17 cellular contexts compared by ENCODE assay signal in the genomic region with DNA sequence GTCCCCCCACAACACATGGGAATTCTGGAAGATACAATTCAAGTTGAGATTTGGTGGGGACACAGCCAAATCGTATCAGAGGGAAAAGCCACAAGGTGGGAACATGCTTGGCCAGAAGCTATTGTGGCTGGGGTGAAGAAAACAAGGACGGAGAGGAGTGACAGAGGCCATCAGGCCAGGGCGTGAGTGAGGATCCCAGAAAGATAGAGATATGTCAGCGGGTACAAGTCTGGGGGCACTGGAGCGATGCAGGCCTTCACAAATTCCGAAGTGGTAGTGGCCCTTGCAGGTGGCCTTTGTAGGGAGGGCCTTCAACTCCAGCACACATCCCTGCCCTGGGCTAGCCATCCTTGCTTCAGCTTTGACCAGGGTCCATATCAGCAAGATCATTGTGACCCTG.
"Had no signal": no experiment of that assay in that cellular context is flagged by ENCODE, and none has a peak within 500 bp of the region (broad histone marks: within the 10 kb centered on the region; RNA-seq: fewer than 3 reads in every experiment).

No MANE protein-coding gene starts in this region.

- H3K9me3 ChIP-seq: body of pancreas, esophagus muscularis mucosa, thyroid gland had no signal

- FAIRE-seq: colon, islet of Langerhans, TTC549, urothelium cell line had no signal

- H3K27me3 ChIP-seq: body of pancreas, esophagus muscularis mucosa, thyroid gland had no signal

- H3K27ac ChIP-seq: body of pancreas, esophagus muscularis mucosa, thyroid gland had no signal

- H3K27ac Mint-ChIP-seq: activated B cell treated with CpG ODN at 0.5 μM for 24 hours; activated CD4-positive, alpha-beta T cell treated with anti-CD3 and anti-CD28 coated beads, Interleukin-2, amount 10 ng/mL, durations not matched to agents 24 days and 14 days; activated naive CD4-positive, alpha-beta T cell treated with anti-CD3 and anti-CD28 coated beads for 36 hours had no signal

- DNase-seq: activated B cell treated with CpG ODN at 0.5 μM for 24 hours; activated CD4-positive, alpha-beta T cell treated with anti-CD3 and anti-CD28 coated beads, Interleukin-2, amount 10 ng/mL, durations not matched to agents 24 days and 14 days; activated naive CD4-positive, alpha-beta T cell treated with anti-CD3 and anti-CD28 coated beads for 36 hours; amygdala; body of pancreas; caudate nucleus; effector CD4-positive, alpha-beta T cell; right cardiac atrium; thyroid gland had no signal

- H3K4me3 Mint-ChIP-seq: activated B cell treated with CpG ODN at 0.5 μM for 24 hours; activated CD4-positive, alpha-beta T cell treated with anti-CD3 and anti-CD28 coated beads, Interleukin-2, amount 10 ng/mL, durations not matched to agents 24 days and 14 days; activated naive CD4-positive, alpha-beta T cell treated with anti-CD3 and anti-CD28 coated beads for 36 hours had no signal

- H3K27me3 Mint-ChIP-seq: activated B cell treated with CpG ODN at 0.5 μM for 24 hours; activated CD4-positive, alpha-beta T cell treated with anti-CD3 and anti-CD28 coated beads, Interleukin-2, amount 10 ng/mL, durations not matched to agents 24 days and 14 days had no signal

- H3K36me3 ChIP-seq: esophagus muscularis mucosa, thyroid gland had no signal

- H3K4me3 ChIP-seq: body of pancreas, esophagus muscularis mucosa, skin epidermis, thyroid gland had no signal

- ATAC-seq: body of pancreas, left colon, right cardiac atrium had no signal

- H3K9me3 Mint-ChIP-seq: activated B cell treated with CpG ODN at 0.5 μM for 24 hours; activated T-helper 2 cell treated with anti-CD3 and anti-CD28 coated beads, Interferon-gamma antibody, Interleukin-2, Interleukin-4, amounts not matched to agents 10 μg/mL and 5 μg/mL and 100 μg/mL, durations not matched to agents 14 hours and 24 hours and 36 hours had no signal
